25 cellular contexts compared by ENCODE assay signal in genomic region chr11:130813638-130814037, GRCh38.
"Had no signal": no experiment of that assay in that cellular context is flagged by ENCODE, and none has a peak within 500 bp of the region (broad histone marks: within the 10 kb centered on the region; RNA-seq: fewer than 3 reads in every experiment).

No MANE protein-coding gene starts in this region.

- H3K4me3 ChIP-seq: esophagus squamous epithelium, left ventricle myocardium inferior, lung, ovary, skin epidermis, testis, transverse colon had no signal

- H3K27ac ChIP-seq: esophagus squamous epithelium, left ventricle myocardium inferior, ovary, skin epidermis, testis, transverse colon, VCaP had no signal

- H3K4me1 ChIP-seq: esophagus squamous epithelium, testis, transverse colon had no signal

- DNase-seq: activated CD4-positive, alpha-beta memory T cell treated with anti-CD3 and anti-CD28 coated beads for 36 hours; activated CD4-positive, alpha-beta T cell treated with anti-CD3 and anti-CD28 coated beads, Interleukin-2, amount 10 ng/mL, durations not matched to agents 24 days and 14 days; activated CD4-positive, CD25-positive, alpha-beta regulatory T cell treated with anti-CD3 and anti-CD28 coated beads, Interleukin-2, amount 50 U/mL, for 72 hours; activated CD8-positive, alpha-beta memory T cell treated with anti-CD3 and anti-CD28 coated beads, Interleukin-2, amount 50 U/mL, for 4 hours; activated gamma-delta T cell; activated naive CD4-positive, alpha-beta T cell treated with anti-CD3 and anti-CD28 coated beads, Interleukin-2, amount 50 U/mL, for 16 hours; activated T-cell treated with anti-CD3 and anti-CD28 coated beads, Interleukin-2, amount 50 U/mL, for 24 hours; amygdala; dermis blood vessel endothelial cell; effector CD4-positive, alpha-beta T cell; esophagus squamous epithelium; glutamatergic neuron; left ventricle myocardium inferior; ovary; retina; stimulated activated CD4-positive, alpha-beta T cell treated with anti-CD3 and anti-CD28 coated beads, Interleukin-12 subunit alpha, Interleukin-12 subunit beta, amount 100 ng/mL, for 4 hours; stimulated activated CD4-positive, alpha-beta T cell treated with anti-CD3 and anti-CD28 coated beads, Interleukin-4, amount 100 ng/mL, for 1 hour; stimulated activated naive CD8-positive, alpha-beta T cell treated with anti-CD3 and anti-CD28 coated beads, Interleukin-15, Interleukin-2, amounts not matched to agents 100 U/mL and 50 U/mL, for 24 hours; T-helper 9 cell; testis; transverse colon had no signal

- H3K27me3 ChIP-seq: ovary, testis, transverse colon had no signal

- H3K9me3 ChIP-seq: esophagus squamous epithelium, left ventricle myocardium inferior, ovary, testis, transverse colon had no signal

- H3K36me3 ChIP-seq: esophagus squamous epithelium, left ventricle myocardium inferior, ovary, transverse colon had no signal

- ATAC-seq: sciatic nerve; stimulated activated naive CD8-positive, alpha-beta T cell treated with anti-CD3 and anti-CD28 coated beads, Interleukin-15, Interleukin-2, amounts not matched to agents 100 U/mL and 50 U/mL, for 24 hours had no signal
